8 cellular contexts compared by ENCODE assay signal in genomic region chr14:90758028-90758889, GRCh38. TPM values are rescaled to one million over a fixed set of nuclear protein-coding genes. Genes with fewer than 3 reads are reported as not detected.
DNase-seq lines count a peak whose midpoint lies in the region; FAIRE-seq and TF ChIP-seq lines count a peak whose summit lies in the region.

No MANE protein-coding gene starts in this region.

- H3K9ac ChIP-seq in Loucy (ENCODE audit: low read depth, low read length, poor library complexity, severe bottlenecking) = peak overlapping the region; percentile 67

- peak; percentile 69 for TF ChIP-seq CTCF in Loucy (conservative IDR thresholded peaks at IDR 0.05; ENCODE audit: low read length)

- peaks cover 4% of the 10 kb centered on the region; the same call in 1 of the 2 replicates for H3F3A ChIP-seq in Loucy (ENCODE audit: low read depth)

- no peaks in the 10 kb centered on the region for H3K79me2 ChIP-seq in Loucy (ENCODE audit: insufficient read depth, low read length)

- H3K4me3 ChIP-seq in H7 (ENCODE audit: insufficient read depth, low read depth, low read length) = peak overlapping the region; percentile 34; the same call in 1 of the 2 replicates
- H3K4me3 ChIP-seq in Loucy (ENCODE audit: low read length, poor library complexity, severe bottlenecking) = peak overlapping the region; percentile 72

- peak overlapping the region; percentile 94 for H2AFZ ChIP-seq in Loucy (ENCODE audit: low read length)

- H3K4me2 ChIP-seq in Loucy (ENCODE audit: low read depth, low read length, poor library complexity, severe bottlenecking) = peak overlapping the region; percentile 81

- no peaks in the 10 kb centered on the region for H4K20me1 ChIP-seq in Loucy (ENCODE audit: insufficient read depth, low read length, poor library complexity, severe bottlenecking)

- H3K27me3 ChIP-seq in H7 (ENCODE audit: control insufficient read depth, insufficient read depth, low read length) = no peaks in the 10 kb centered on the region
- no peaks in the 10 kb centered on the region for H3K27me3 ChIP-seq in Loucy (ENCODE audit: insufficient read depth, low read length, poor library complexity, severe bottlenecking)

- no peaks in the 10 kb centered on the region for H3K9me2 ChIP-seq in Loucy (replicated peaks; ENCODE audit: low read depth, low read length)

- peaks cover 19% of the 10 kb centered on the region for H3K4me1 ChIP-seq in Loucy (ENCODE audit: insufficient read depth, low read length, poor library complexity, severe bottlenecking)

- no peaks in the 10 kb centered on the region for H3K36me3 ChIP-seq in H7 (replicated peaks; ENCODE audit: control insufficient read depth, insufficient read depth, low read length)
- H3K36me3 ChIP-seq in Loucy (ENCODE audit: insufficient read depth, low read length) = no peaks in the 10 kb centered on the region

- peak; percentile 90 for DNase-seq in GDM1 (lab: John Stamatoyannopoulos, UW)
- peak; percentile 99 for DNase-seq in H7
- DNase-seq in activated gamma-delta T cell treated with anti-CD3 and anti-CD28 coated beads, Interleukin-2, amount 50 U/mL, for 16 hours (ENCODE audit: low read depth) = peak; percentile 85
- peak; percentile 95 to 96 for DNase-seq in frontal cortex (ENCODE audit: low spot score in 2 of 2)
- peak; percentile 37 for DNase-seq in non-pigmented ciliary epithelial cell (ENCODE audit: low read depth)
- peak; percentile 89 for DNase-seq in superior temporal gyrus (ENCODE audit: extremely low spot score)

- 0 out of 2 replicates have a peak, but pooled peaks have one; percentile 16 for TF ChIP-seq POLR2A in Raji (IDR thresholded peaks at IDR 0.05; ENCODE audit: insufficient read depth, low read depth, low read length)

- H3K9me3 ChIP-seq in Loucy (ENCODE audit: insufficient read depth, low read depth, low read length) = peaks cover 6% of the 10 kb centered on the region; the same call in 1 of the 2 replicates

- no peak for FAIRE-seq in frontal cortex (lab: Jason Lieb, UNC)

RNA-seq across cellular contexts. Expression of gene TTC7B, which starts 58.0 kb away (rescaled TPM):
- total RNA-seq in H7 (2014; rRNA removed; shearing (Covaris generic)) = 27.4 and 34.5 TPM in 2 replicates
- total RNA-seq in frontal cortex = 10.6 TPM

Comparison
In these comparisons a context has a peak if more than half of its experiments do, and no peak if none do; other contexts are left out.
1. Peak in every context shown above with its lines: DNase-seq and H3K4me3 ChIP-seq.
2. DNase-seq: peak in every context shown above with its lines; median percentile 99 in H7; 96 in frontal cortex; 90 in GDM1; 89 in superior temporal gyrus; 85 in activated gamma-delta T cell treated with anti-CD3 and anti-CD28 coated beads, Interleukin-2, amount 50 U/mL, for 16 hours; 37 in non-pigmented ciliary epithelial cell.